Comparison of ENCODE assay signal across 9 cellular contexts in the genomic region with DNA sequence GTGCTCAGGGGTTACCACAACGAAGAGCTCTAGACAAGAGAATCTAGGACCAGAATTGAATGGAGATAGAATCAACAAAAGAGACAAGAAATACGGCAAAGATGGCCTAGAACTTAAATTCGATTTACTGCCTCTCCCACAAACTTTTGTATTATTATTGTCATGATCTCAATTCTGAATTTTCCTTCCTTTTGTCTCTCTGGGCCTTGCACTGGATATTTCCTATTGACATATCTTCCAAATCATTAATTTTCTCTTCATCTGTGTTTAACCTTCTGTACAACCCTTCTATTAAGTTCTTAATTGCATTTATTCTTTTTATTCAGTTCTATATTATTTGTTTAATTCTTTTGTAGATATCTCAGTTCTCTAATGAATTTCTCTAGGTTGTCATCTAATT. TPM values are rescaled to one million over a fixed set of nuclear protein-coding genes. Genes with fewer than 3 reads are reported as not detected.
"Had no signal": no experiment of that assay in that cellular context is flagged by ENCODE, and none has a peak within 500 bp of the region (broad histone marks: within the 10 kb centered on the region; RNA-seq: fewer than 3 reads in every experiment).

No MANE protein-coding gene starts in this region.

- FAIRE-seq: G401.6, GM12878, GM12891, GM12892, GM18507, GM19239 had no signal

- H3K4me3 ChIP-seq: GM12878 had no signal

- DNase-seq: GDM1, GF-D8 had no signal

- ATAC-seq: GM12878 had no signal

RNA-seq across cellular contexts. Expression of a gene that starts 28.4 kb away (rescaled TPM):
- total RNA-seq: G401, GM12878 had no signal

RNA-seq across cellular contexts. Expression of a gene that starts 46.9 kb away (rescaled TPM):
- total RNA-seq: G401, GM12878 had no signal
- polyA plus RNA-seq: GM12878 had no signal
